In genomic region chr2:158457092-158457825, GRCh38 we compare ENCODE assay signal across 9 cellular contexts. TPM values are rescaled to one million over a fixed set of nuclear protein-coding genes. Genes with fewer than 3 reads are reported as not detected.
DNase-seq lines count a peak whose midpoint lies in the region; ATAC-seq, FAIRE-seq and TF ChIP-seq lines count a peak whose summit lies in the region.
"Had no signal": no experiment of that assay in that cellular context is flagged by ENCODE, and none has a peak within 500 bp of the region (broad histone marks: within the 10 kb centered on the region; RNA-seq: fewer than 3 reads in every experiment).

No MANE protein-coding gene starts in this region.

- DNase-seq in DMS 273 (lab: John Stamatoyannopoulos, UW; ENCODE audit: unreplicated experiment) = peak; percentile 90
- DNase-seq in HT1080 (ENCODE audit: low read depth) = peak; percentile 54
- peak; percentile 54 for DNase-seq in SK-MEL-5 (ENCODE audit: low read depth, low spot score)
- DNase-seq in activated naive CD4-positive, alpha-beta T cell treated with anti-CD3 and anti-CD28 coated beads, Interleukin-2, amount 50 U/mL, for 16 hours = peak; percentile 53
- peak; percentile 72 for DNase-seq in Right ventricle myocardium superior
- peak; percentile 49 to 83 (median 62) for DNase-seq in pancreas
- DNase-seq in transverse colon = peak; percentile 63

- H3K4me1 ChIP-seq in pancreas (peaks cover 0 to 16% (median 13%) of the 10 kb centered on the region in 3 donors), transverse colon (peaks cover 5 to 21% (median 13%) of the 10 kb centered on the region in 4 donors)

- ATAC-seq in GM21390 (IDR thresholded peaks at IDR 0.05; ENCODE audit: unreplicated experiment) (peak; percentile 29), Right ventricle myocardium superior (ENCODE audit: poor library complexity) (peak; percentile 60), pancreas (peak; percentile 42 to 61 (median 48))

- no peaks in the 10 kb centered on the region for H3K9me3 ChIP-seq in pancreas
- no peaks in the 10 kb centered on the region for H3K9me3 ChIP-seq in transverse colon

- H3K27ac ChIP-seq in pancreas = peak overlapping the region; percentile 95 to 97 (median 96)
- H3K27ac ChIP-seq in transverse colon = peak overlapping the region; percentile 97 to 98 (median 97)

- intact Hi-C loops in Right ventricle myocardium superior (cut with DNase I) = loop anchor here (5.0 kb wide), 1 partner anchor 285 kb away; no protein-coding TSS in a partner anchor
- intact Hi-C loops in pancreas (cut with DNase I) = loop anchor here in 1 of 3 donors (5.0 kb wide), 1 partner anchor 295 kb away; no protein-coding TSS in a partner anchor
- intact Hi-C loops in transverse colon (cut with DNase I; ENCODE audit: low total_unique reads) = loop anchor here (5.0 kb wide), 1 partner anchor 180 kb away; no protein-coding TSS in a partner anchor

- TF ChIP-seq CTCF in pancreas (IDR thresholded peaks at IDR 0.05) = no peak
- TF ChIP-seq CTCF in transverse colon (IDR thresholded peaks at IDR 0.05) = no peak

- no peak for TF ChIP-seq EP300 in transverse colon (IDR thresholded peaks at IDR 0.05; ENCODE audit: low read depth)

- peak overlapping the region; percentile 86 to 92 (median 90) for H3K4me3 ChIP-seq in pancreas
- H3K4me3 ChIP-seq in transverse colon = peak overlapping the region; percentile 89 to 95 (median 94)

- in situ Hi-C loops in SK-MEL-5 (cut with HindIII; ENCODE audit: low pct_unique_long_range_greater_than_20kb, low sequenced_read_pairs) = no loop called here
- in situ Hi-C loops in transverse colon (cut with MboI; ENCODE audit: low pct_ligation_motif_present in 1 of 4, low pct_unique_long_range_greater_than_20kb in 1 of 4, low sequenced_read_pairs in 3 of 4) = loop anchor here in 2 of 4 donors (25.0 kb wide), 1 partner anchor 420 kb away; no protein-coding TSS in a partner anchor

- TF ChIP-seq POLR2A in transverse colon (IDR thresholded peaks at IDR 0.05) = no peak

- H3K27me3 ChIP-seq in pancreas (no peaks in the 10 kb centered on the region), transverse colon (no peaks in the 10 kb centered on the region)

- no peak for FAIRE-seq in pancreas (lab: Jason Lieb, UNC)
- FAIRE-seq: islet of Langerhans had no signal

- WGBS in pancreas, 2 donors = 0% methylated on average over 43 to 84 of the region's 84 CpGs
- WGBS in transverse colon (ENCODE audit: low coverage in 1 of 2), 2 donors = 1% methylated on average over 43 of the region's 84 CpGs; no CpG with 5 or more reads in 1 of the 2 donors

- no peaks in the 10 kb centered on the region for H3K36me3 ChIP-seq in pancreas
- no peaks in the 10 kb centered on the region for H3K36me3 ChIP-seq in transverse colon

RNA-seq across cellular contexts. Expression of gene PKP4, which starts 0.5 kb away (rescaled TPM):
- 23.3 and 37.3 TPM in 2 replicates for total RNA-seq in HT1080 (2014; rRNA removed; shearing (Covaris generic))
- 26.5 and 30.4 TPM in 2 replicates for polyA plus RNA-seq in HT1080 (2015; cell fraction: cytosol; rRNA removed)
- polyA plus RNA-seq in HT1080 (2015; cell fraction: nucleus; rRNA removed) = 56.8 and 61.4 TPM in 2 replicates
- total RNA-seq in SK-MEL-5 (2014; rRNA removed; shearing (Covaris generic)) = 16.7 and 21.2 TPM in 2 replicates
- 19.3 and 25.6 TPM in 2 replicates for polyA plus RNA-seq in SK-MEL-5 (2015; cell fraction: cytosol; rRNA removed)
- polyA plus RNA-seq in SK-MEL-5 (2015; cell fraction: nucleus; rRNA removed) = 118 and 126 TPM in 2 replicates
- 49.6 TPM for total RNA-seq in Right ventricle myocardium superior
- total RNA-seq in pancreas = 10 to 100 TPM; 23.6 to 46.2 (median 28.8) TPM
- polyA plus RNA-seq in pancreas = 10 to 100 TPM; 20.4 to 37.0 TPM
- 10 to 100 TPM; 28.1 to 70.3 (median 58.3) TPM for total RNA-seq in transverse colon

RNA-seq across cellular contexts. Expression of gene CCDC148, which starts 0.7 kb away (rescaled TPM):
- total RNA-seq in HT1080 (2014; rRNA removed; shearing (Covaris generic)) = 0.39 and 0.73 TPM in 2 replicates
- 0.36 and 0.43 TPM in 2 replicates for polyA plus RNA-seq in HT1080 (2015; cell fraction: cytosol; rRNA removed)
- polyA plus RNA-seq in HT1080 (2015; cell fraction: nucleus; rRNA removed) = 0.17 and 0.56 TPM in 2 replicates
- total RNA-seq in SK-MEL-5 (2014; rRNA removed; shearing (Covaris generic)) = 0.13 TPM in 1 of 2 replicates, not detected in the other
- polyA plus RNA-seq in SK-MEL-5 (2015; cell fraction: cytosol; rRNA removed) = not detected in 2 replicates
- polyA plus RNA-seq in SK-MEL-5 (2015; cell fraction: nucleus; rRNA removed) = 0.51 TPM in 1 of 2 replicates, not detected in the other
- total RNA-seq in Right ventricle myocardium superior = 1.0 TPM
- 1 to 10 TPM in 3 of 6 donors, under 1 TPM in 3; 0.38 to 1.5 (median 0.79) TPM for total RNA-seq in pancreas
- 1 to 10 TPM in 1 of 2 donors, under 1 TPM in 1; 0.57 to 1.3 TPM for polyA plus RNA-seq in pancreas
- under 1 TPM in 1 of 4 donors, not detected in 3; 0.48 TPM for total RNA-seq in transverse colon

Comparison
In these comparisons a context has a peak if more than half of its experiments do, and no peak if none do; other contexts are left out.
1. Peak in every context shown above with its lines: DNase-seq, ATAC-seq, H3K4me3 ChIP-seq and H3K27ac ChIP-seq.